1 cellular context compared by ENCODE assay signal in the genomic region with DNA sequence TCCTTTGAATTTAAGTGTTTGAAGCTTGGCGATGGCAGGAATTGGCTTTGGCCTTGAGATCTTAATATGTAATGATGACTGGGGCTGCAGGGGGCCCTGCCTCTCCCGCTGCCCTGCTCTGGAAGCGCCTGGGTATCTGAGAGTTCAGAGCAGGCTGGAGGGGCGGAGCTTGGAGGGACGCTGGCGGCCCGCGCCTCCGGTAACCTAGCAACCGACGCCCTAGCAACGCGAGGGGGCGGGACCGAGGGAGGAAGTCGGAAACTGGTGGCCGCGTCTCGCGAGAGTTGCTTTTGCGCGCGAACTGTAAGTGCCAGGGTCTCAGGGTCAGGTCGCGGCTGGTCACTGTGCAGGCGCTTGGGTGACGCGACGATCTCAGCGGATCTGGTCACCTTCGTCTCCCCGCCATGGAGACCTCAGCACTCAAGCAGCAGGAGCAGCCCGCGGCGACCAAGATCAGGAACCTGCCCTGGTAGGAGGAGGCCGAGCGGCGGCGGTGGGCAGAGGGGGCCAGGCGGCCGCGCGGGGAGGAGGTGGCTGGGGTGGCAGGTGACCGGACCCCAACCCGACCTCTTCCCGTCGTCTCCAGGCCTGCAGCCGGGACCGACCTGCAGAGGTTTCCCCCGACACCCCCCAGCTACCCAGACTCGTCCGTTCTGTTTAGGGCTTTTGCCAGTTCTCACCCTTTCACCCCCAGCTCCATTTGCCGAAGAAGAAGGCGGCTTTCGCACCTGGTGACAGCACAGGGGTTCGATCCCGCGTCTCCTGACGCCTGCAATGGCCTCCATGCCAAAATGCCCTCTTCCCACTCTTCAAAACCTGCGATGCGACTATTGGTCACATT.
TF ChIP-seq lines count a peak whose summit lies in the region.

Gene RFC5, plus strand, starts transcription at position 280 of the 841 bp plus-strand sequence. Its CDS starts 125 bp downstream, at position 405.

TF ChIP-seq in HepG2, 621 proteins besides CTCF, POLR2A, EP300 and RAD21 (continued from another document):
- 0 out of 2 replicates have a peak, but pooled peaks have one; percentile 67 for TF ChIP-seq DZIP1 (CRISPR knock-in tag; IDR thresholded peaks at IDR 0.05)
- 0 out of 2 replicates have a peak, but pooled peaks have one; percentile 31 for TF ChIP-seq ZNF136 (CRISPR knock-in tag; IDR thresholded peaks at IDR 0.05; ENCODE audit: low read depth)
- peak; percentile 36; the same call in 1 of the 2 replicates for TF ChIP-seq ZNF788 (CRISPR knock-in tag; IDR thresholded peaks at IDR 0.05; ENCODE audit: borderline replicate concordance)
- TF ChIP-seq KAT8 (CRISPR knock-in tag; IDR thresholded peaks at IDR 0.05): peak; percentile 82
- TF ChIP-seq CEBPB (IDR thresholded peaks at IDR 0.05; ENCODE audit: borderline replicate concordance, low read depth, low read length): no peak
- peak; percentile 77 for TF ChIP-seq CBFB (CRISPR knock-in tag; IDR thresholded peaks at IDR 0.05)
- TF ChIP-seq, protein P1, sequence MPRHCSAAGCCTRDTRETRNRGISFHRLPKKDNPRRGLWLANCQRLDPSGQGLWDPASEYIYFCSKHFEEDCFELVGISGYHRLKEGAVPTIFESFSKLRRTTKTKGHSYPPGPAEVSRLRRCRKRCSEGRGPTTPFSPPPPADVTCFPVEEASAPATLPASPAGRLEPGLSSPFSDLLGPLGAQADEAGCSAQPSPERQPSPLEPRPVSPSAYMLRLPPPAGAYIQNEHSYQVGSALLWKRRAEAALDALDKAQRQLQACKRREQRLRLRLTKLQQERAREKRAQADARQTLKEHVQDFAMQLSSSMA (CRISPR knock-in tag; IDR thresholded peaks at IDR 0.05): 0 out of 2 replicates have a peak, but pooled peaks have one; percentile 44
- no peak for TF ChIP-seq EHMT2 (IDR thresholded peaks at IDR 0.05; ENCODE audit: borderline replicate concordance, low read depth, low read length)
- peak; percentile 72 for TF ChIP-seq ETV5 (CRISPR knock-in tag; IDR thresholded peaks at IDR 0.05; ENCODE audit: borderline replicate concordance)
- TF ChIP-seq KLF9 (CRISPR knock-in tag; IDR thresholded peaks at IDR 0.05; ENCODE audit: low read depth): peak; percentile 58; the same call in 1 of the 2 replicates
